14 cellular contexts compared by ENCODE assay signal in genomic region chr16:54077412-54077821, GRCh38.
DNase-seq lines count a peak whose midpoint lies in the region; ATAC-seq and TF ChIP-seq lines count a peak whose summit lies in the region.
"Had no signal": no experiment of that assay in that cellular context is flagged by ENCODE, and none has a peak within 500 bp of the region (broad histone marks: within the 10 kb centered on the region; RNA-seq: fewer than 3 reads in every experiment).

No MANE protein-coding gene starts in this region.

- no peak overlapping the region for H3K4me3 ChIP-seq in HEK293 (ENCODE audit: low read depth, low read length)
- H3K4me3 ChIP-seq in fibroblast of villous mesenchyme (ENCODE audit: low read depth, low read length): no peak overlapping the region

- H3K36me3 ChIP-seq in HEK293 (ENCODE audit: control insufficient read depth in 2 of 2, insufficient read depth in 1 of 2, low read length in 2 of 2): no peaks in the 10 kb centered on the region

- no peak overlapping the region for H3K27ac Mint-ChIP-seq in activated naive CD4-positive, alpha-beta T cell treated with anti-CD3 and anti-CD28 coated beads, Interleukin-2, amount 50 U/mL, for 72 hours
- H3K27ac Mint-ChIP-seq: B cell had no signal

- ATAC-seq in activated naive CD4-positive, alpha-beta T cell treated with anti-CD3 and anti-CD28 coated beads, Interleukin-2, amount 50 U/mL, for 72 hours: no peak

- peak; percentile 38 for DNase-seq in UCSD-AML1 (lab: John Stamatoyannopoulos, UW; ENCODE audit: unreplicated experiment)
- DNase-seq in fibroblast of villous mesenchyme (ENCODE audit: low read depth): peak; percentile 34
- DNase-seq in activated naive CD4-positive, alpha-beta T cell treated with anti-CD3 and anti-CD28 coated beads, Interleukin-2, amount 50 U/mL, for 72 hours (ENCODE audit: low spot score in 2 of 2): no peak
- DNase-seq in ecto neural progenitor cell (ENCODE audit: low spot score): no peak
- no peak for DNase-seq in G401 (ENCODE audit: low spot score)
- no peak for DNase-seq in anterior cingulate cortex (lab: John Stamatoyannopoulos, UW)
- DNase-seq: amygdala, glutamatergic neuron, GOT3, MM.1S, T-helper 1 cell had no signal

- no peaks in the 10 kb centered on the region for H3K9me3 ChIP-seq in HEK293 (ENCODE audit: control insufficient read depth, insufficient read depth, low read depth, low read length)

- in situ Hi-C loops in G401 (cut with HindIII; ENCODE audit: low sequenced_read_pairs): no loop called here

- POLR2A ChIA-PET in HEK293 (lab: Yijun Ruan, JAX): no interaction called here

- H3K27ac ChIP-seq in 22Rv1 (peak overlapping the region; percentile 6; the same call in 1 of the 2 replicates), HEK293 (ENCODE audit: extremely low read depth, low read depth, low read length) (no peak overlapping the region; the same call in 1 of the 2 replicates)

- H3K9me3 Mint-ChIP-seq in activated naive CD4-positive, alpha-beta T cell treated with anti-CD3 and anti-CD28 coated beads, Interleukin-2, amount 50 U/mL, for 72 hours: no peaks in the 10 kb centered on the region

- no peaks in the 10 kb centered on the region for H3K36me3 Mint-ChIP-seq in activated naive CD4-positive, alpha-beta T cell treated with anti-CD3 and anti-CD28 coated beads, Interleukin-2, amount 50 U/mL, for 72 hours

- CTCF ChIA-PET in HEK293 (lab: Yijun Ruan, JAX): no interaction called here

- TF ChIP-seq CTCF in 22Rv1 (IDR thresholded peaks at IDR 0.05): no peak
- TF ChIP-seq CTCF in HEK293 (tag by site-specific recombination; IDR thresholded peaks at IDR 0.05): no peak
- TF ChIP-seq CTCF in fibroblast of villous mesenchyme (IDR thresholded peaks at IDR 0.05; ENCODE audit: insufficient read depth, low read depth, low read length): no peak

- H3K4me1 ChIP-seq in HEK293 (ENCODE audit: control insufficient read depth, insufficient read depth, low read length): 0 out of 2 replicates have a peak, but pooled peaks cover 2% of the 10 kb centered on the region

TF ChIP-seq in HEK293, 187 proteins besides CTCF, POLR2A, EP300 and RAD21:
- TF ChIP-seq ZNF629 (tag by site-specific recombination; IDR thresholded peaks at IDR 0.05): peak; percentile 91
- no peak for TF ChIP-seq ZNF747 (tag by site-specific recombination; IDR thresholded peaks at IDR 0.05)
- TF ChIP-seq ZNF157 (tag by site-specific recombination; IDR thresholded peaks at IDR 0.05): no peak
- 0 out of 2 replicates have a peak, but pooled peaks have one; percentile 11 for TF ChIP-seq ZNF561 (tag by site-specific recombination; IDR thresholded peaks at IDR 0.05; ENCODE audit: borderline replicate concordance)
- no peak for TF ChIP-seq KLF16 (tag by site-specific recombination; IDR thresholded peaks at IDR 0.05)
- no peak for TF ChIP-seq REPIN1 (tag by site-specific recombination; IDR thresholded peaks at IDR 0.05; ENCODE audit: low read depth)
- no peak for TF ChIP-seq ZFP37 (tag by site-specific recombination; IDR thresholded peaks at IDR 0.05)
- peak; percentile 69; the same call in 1 of the 2 replicates for TF ChIP-seq ZBTB21 (tag by site-specific recombination; IDR thresholded peaks at IDR 0.05)
- TF ChIP-seq ZNF37A (tag by site-specific recombination; IDR thresholded peaks at IDR 0.05): no peak
- no peak for TF ChIP-seq ZNF155 (tag by site-specific recombination; IDR thresholded peaks at IDR 0.05)
- TF ChIP-seq ZNF473 (tag by site-specific recombination; IDR thresholded peaks at IDR 0.05): no peak
- no peak for TF ChIP-seq ZNF416 (tag by site-specific recombination; IDR thresholded peaks at IDR 0.05)
- peak; percentile 50; the same call in 1 of the 2 replicates for TF ChIP-seq ZNF394 (tag by site-specific recombination; IDR thresholded peaks at IDR 0.05; ENCODE audit: borderline replicate concordance)
- TF ChIP-seq, protein P1, sequence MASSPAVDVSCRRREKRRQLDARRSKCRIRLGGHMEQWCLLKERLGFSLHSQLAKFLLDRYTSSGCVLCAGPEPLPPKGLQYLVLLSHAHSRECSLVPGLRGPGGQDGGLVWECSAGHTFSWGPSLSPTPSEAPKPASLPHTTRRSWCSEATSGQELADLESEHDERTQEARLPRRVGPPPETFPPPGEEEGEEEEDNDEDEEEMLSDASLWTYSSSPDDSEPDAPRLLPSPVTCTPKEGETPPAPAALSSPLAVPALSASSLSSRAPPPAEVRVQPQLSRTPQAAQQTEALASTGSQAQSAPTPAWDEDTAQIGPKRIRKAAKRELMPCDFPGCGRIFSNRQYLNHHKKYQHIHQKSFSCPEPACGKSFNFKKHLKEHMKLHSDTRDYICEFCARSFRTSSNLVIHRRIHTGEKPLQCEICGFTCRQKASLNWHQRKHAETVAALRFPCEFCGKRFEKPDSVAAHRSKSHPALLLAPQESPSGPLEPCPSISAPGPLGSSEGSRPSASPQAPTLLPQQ (tag by site-specific recombination; IDR thresholded peaks at IDR 0.05): peak; percentile 47; the same call in 1 of the 2 replicates
- TF ChIP-seq GLIS2 (tag by site-specific recombination; IDR thresholded peaks at IDR 0.05): no peak
- no peak for TF ChIP-seq ZNF548 (tag by site-specific recombination; IDR thresholded peaks at IDR 0.05)
- TF ChIP-seq, protein P2, sequence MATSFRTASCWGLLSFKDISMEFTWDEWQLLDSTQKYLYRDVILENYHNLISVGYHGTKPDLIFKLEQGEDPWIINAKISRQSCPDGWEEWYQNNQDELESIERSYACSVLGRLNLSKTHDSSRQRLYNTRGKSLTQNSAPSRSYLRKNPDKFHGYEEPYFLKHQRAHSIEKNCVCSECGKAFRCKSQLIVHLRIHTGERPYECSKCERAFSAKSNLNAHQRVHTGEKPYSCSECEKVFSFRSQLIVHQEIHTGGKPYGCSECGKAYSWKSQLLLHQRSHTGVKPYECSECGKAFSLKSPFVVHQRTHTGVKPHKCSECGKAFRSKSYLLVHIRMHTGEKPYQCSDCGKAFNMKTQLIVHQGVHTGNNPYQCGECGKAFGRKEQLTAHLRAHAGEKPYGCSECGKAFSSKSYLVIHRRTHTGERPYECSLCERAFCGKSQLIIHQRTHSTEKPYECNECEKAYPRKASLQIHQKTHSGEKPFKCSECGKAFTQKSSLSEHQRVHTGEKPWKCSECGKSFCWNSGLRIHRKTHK (tag by site-specific recombination; IDR thresholded peaks at IDR 0.05): no peak
- no peak for TF ChIP-seq ZBTB8A (tag by site-specific recombination; IDR thresholded peaks at IDR 0.05)
- TF ChIP-seq ZNF660 (tag by site-specific recombination; IDR thresholded peaks at IDR 0.05): 0 out of 2 replicates have a peak, but pooled peaks have one; percentile 28
- TF ChIP-seq ZBTB20 (tag by site-specific recombination; IDR thresholded peaks at IDR 0.05): peak; percentile 19; the same call in 1 of the 2 replicates
- peak; percentile 32; the same call in 1 of the 2 replicates for TF ChIP-seq OSR2 (tag by site-specific recombination; IDR thresholded peaks at IDR 0.05)
- 0 out of 2 replicates have a peak, but pooled peaks have one; percentile 29 for TF ChIP-seq ZXDB (tag by site-specific recombination; IDR thresholded peaks at IDR 0.05)
- no peak for TF ChIP-seq BCL11B (tag by site-specific recombination; IDR thresholded peaks at IDR 0.05; ENCODE audit: low read depth)
- no peak for TF ChIP-seq ZNF423 (tag by site-specific recombination; IDR thresholded peaks at IDR 0.05)
- no peak for TF ChIP-seq ZNF302 (tag by site-specific recombination; IDR thresholded peaks at IDR 0.05; ENCODE audit: low read depth)
- TF ChIP-seq ZNF114 (tag by site-specific recombination; IDR thresholded peaks at IDR 0.05): no peak
- TF ChIP-seq YY2 (tag by site-specific recombination; IDR thresholded peaks at IDR 0.05): no peak
- TF ChIP-seq ZNF626 (tag by site-specific recombination; IDR thresholded peaks at IDR 0.05): no peak
- peak; percentile 29; the same call in 1 of the 2 replicates for TF ChIP-seq ZNF585B (tag by site-specific recombination; IDR thresholded peaks at IDR 0.05)
- no peak for TF ChIP-seq ZNF792 (tag by site-specific recombination; IDR thresholded peaks at IDR 0.05)
- TF ChIP-seq ZFHX2 (tag by site-specific recombination; conservative IDR thresholded peaks at IDR 0.05): no peak
- peak; percentile 57 for TF ChIP-seq ZNF335 (tag by site-specific recombination; conservative IDR thresholded peaks at IDR 0.05)
- TF ChIP-seq ZNF391 (tag by site-specific recombination; IDR thresholded peaks at IDR 0.05; ENCODE audit: borderline replicate concordance, low read depth): no peak
- TF ChIP-seq ZBTB17 (tag by site-specific recombination; IDR thresholded peaks at IDR 0.05): peak; percentile 47; the same call in 1 of the 2 replicates
- TF ChIP-seq ZNF791 (tag by site-specific recombination; IDR thresholded peaks at IDR 0.05): no peak
- TF ChIP-seq ZNF266 (tag by site-specific recombination; IDR thresholded peaks at IDR 0.05; ENCODE audit: low read depth): no peak
- TF ChIP-seq ZNF221 (tag by site-specific recombination; IDR thresholded peaks at IDR 0.05; ENCODE audit: borderline replicate concordance): no peak
- no peak for TF ChIP-seq ZNF18 (tag by site-specific recombination; IDR thresholded peaks at IDR 0.05)
- no peak for TF ChIP-seq ZNF837 (tag by site-specific recombination; IDR thresholded peaks at IDR 0.05)
- TF ChIP-seq ZNF2 (tag by site-specific recombination; IDR thresholded peaks at IDR 0.05): 0 out of 2 replicates have a peak, but pooled peaks have one; percentile 62
- no peak for TF ChIP-seq ZNF146 (tag by site-specific recombination; IDR thresholded peaks at IDR 0.05)
- no peak for TF ChIP-seq ZNF596 (tag by site-specific recombination; IDR thresholded peaks at IDR 0.05)
TF ChIP-seq in HEK293: peak in this region for 13.

Comparison
In these comparisons a context has a peak if more than half of its experiments do, and no peak if none do; other contexts are left out.
1. DNase-seq: peak in UCSD-AML1 (single experiment) and fibroblast of villous mesenchyme (single experiment); none in activated naive CD4-positive, alpha-beta T cell treated with anti-CD3 and anti-CD28 coated beads, Interleukin-2, amount 50 U/mL, for 72 hours (0 of 2), ecto neural progenitor cell (single experiment), G401 (single experiment) and anterior cingulate cortex (0 of 58).